In genomic region chr2:21002814-21003192, GRCh38 we compare ENCODE assay signal across 40 cellular contexts. TPM values are rescaled to one million over a fixed set of nuclear protein-coding genes. Genes with fewer than 3 reads are reported as not detected.
"Had no signal": no experiment of that assay in that cellular context is flagged by ENCODE, and none has a peak within 500 bp of the region (broad histone marks: within the 10 kb centered on the region; RNA-seq: fewer than 3 reads in every experiment).

No MANE protein-coding gene starts in this region.

- H3K9ac ChIP-seq: KMS-11 had no signal

- H3K27ac ChIP-seq: KMS-11 had no signal

- DNase-seq: Karpas-422, Kasumi-1, KG1, MG63, MM.1S, MV-4-11, NCI-H1048, NCI-H1092, NCI-H1092 treated with DMSO at 0.1 percent for 48 hours, NCI-H1105, NCI-H1105 treated with DMSO at 0.1 percent for 48 hours, NCI-H1417, NCI-H1417 treated with DMSO at 0.1 percent for 48 hours, NCI-H1436, NCI-H1436 treated with DMSO at 0.1 percent for 48 hours, NCI-H146, NCI-H1694, NCI-H1694 treated with DMSO at 0.1 percent for 48 hours, NCI-H187, NCI-H187 treated with DMSO at 0.1 percent for 48 hours, NCI-H1930, NCI-H2029, NCI-H2029 treated with DMSO at 0.1 percent for 48 hours, NCI-H2081 treated with DMSO at 0.1 percent for 48 hours, NCI-H2107, NCI-H2171, NCI-H2171 treated with DMSO at 0.1 percent for 48 hours, NCI-H2227 treated with DMSO at 0.1 percent for 48 hours, NCI-H226, NCI-H345, NCI-H446, NCI-H446 treated with DMSO at 0.1 percent for 48 hours, NCI-H510A, NCI-H510A treated with DMSO at 0.1 percent for 48 hours, NCI-H524 had no signal

- H3K36me3 ChIP-seq: MG63 had no signal

- H3K4me3 ChIP-seq: MG63 had no signal

- H3K9me3 ChIP-seq: MG63 had no signal

- H3K4me2 ChIP-seq: KMS-11 had no signal

RNA-seq across cellular contexts. Expression of gene APOB, which starts 41.1 kb away (rescaled TPM):
- total RNA-seq: LHCN-M2, M059J, MCF 10A, NCI-H460 had no signal
